Comparison of ENCODE assay signal across 9 cellular contexts in genomic region chr5:119289413-119289812, GRCh38.
DNase-seq lines count a peak whose midpoint lies in the region; ATAC-seq and TF ChIP-seq lines count a peak whose summit lies in the region.
"Had no signal": no experiment of that assay in that cellular context is flagged by ENCODE, and none has a peak within 500 bp of the region (broad histone marks: within the 10 kb centered on the region; RNA-seq: fewer than 3 reads in every experiment).

No MANE protein-coding gene starts in this region.

- no peak for TF ChIP-seq CTCF in CD8-positive, alpha-beta T cell (IDR thresholded peaks at IDR 0.05)
- TF ChIP-seq CTCF in HEK293 (tag by site-specific recombination; IDR thresholded peaks at IDR 0.05) (no peak), natural killer cell (IDR thresholded peaks at IDR 0.05) (no peak)

- H3K4me3 ChIP-seq in CD8-positive, alpha-beta T cell (ENCODE audit: low read depth, low read length), result peak overlapping the region; percentile 15
- no peak overlapping the region for H3K4me3 ChIP-seq in HEK293 (ENCODE audit: low read depth, low read length)

- H3K36me3 ChIP-seq in CD8-positive, alpha-beta T cell (ENCODE audit: insufficient read depth, low read length), result no peaks in the 10 kb centered on the region
- H3K36me3 ChIP-seq in HEK293 (ENCODE audit: control insufficient read depth in 2 of 2, insufficient read depth in 1 of 2, low read length in 2 of 2), result no peaks in the 10 kb centered on the region

- intact Hi-C loops in CD8-positive, alpha-beta T cell (cut with DNase I, micrococcal nuclease), result loop anchor here in 1 of 2 experiments (2.0 kb wide), 1 partner anchor 13 kb away; no protein-coding TSS in a partner anchor
- intact Hi-C loops in natural killer cell (cut with micrococcal nuclease), result loop anchor here (2.0 kb wide), 1 partner anchor 17 kb away; no protein-coding TSS in a partner anchor

- peak overlapping the region; percentile 69 for H3K4me3 Mint-ChIP-seq in CD8-positive, alpha-beta T cell
- H3K4me3 Mint-ChIP-seq in activated T-helper 17 cell treated with anti-CD3 and anti-CD28 coated beads, Interleukin-2, amount 50 U/mL, for 72 hours, result peak overlapping the region; percentile 73
- peak overlapping the region; percentile 78 for H3K4me3 Mint-ChIP-seq in natural killer cell

- no peak for DNase-seq in CD8-positive, alpha-beta T cell
- DNase-seq in natural killer cell (no peak), substantia nigra (lab: John Stamatoyannopoulos, UW) (no peak), NCI-H1048 (lab: John Stamatoyannopoulos, UW) (no peak), NCI-H510A treated with DMSO at 0.1 percent for 48 hours (lab: John Stamatoyannopoulos, UW) (no peak)
- DNase-seq: NCI-H2171 treated with DMSO at 0.1 percent for 48 hours had no signal

- peaks cover 31% of the 10 kb centered on the region for H3K36me3 Mint-ChIP-seq in CD8-positive, alpha-beta T cell
- H3K36me3 Mint-ChIP-seq in activated T-helper 17 cell treated with anti-CD3 and anti-CD28 coated beads, Interleukin-2, amount 50 U/mL, for 72 hours (ENCODE audit: low read depth), result peaks cover 79% of the 10 kb centered on the region
- no peaks in the 10 kb centered on the region for H3K36me3 Mint-ChIP-seq in natural killer cell

- no peaks in the 10 kb centered on the region for H3K27me3 Mint-ChIP-seq in CD8-positive, alpha-beta T cell (ENCODE audit: low read depth)
- H3K27me3 Mint-ChIP-seq in activated T-helper 17 cell treated with anti-CD3 and anti-CD28 coated beads, Interleukin-2, amount 50 U/mL, for 72 hours, result no peaks in the 10 kb centered on the region
- no peaks in the 10 kb centered on the region for H3K27me3 Mint-ChIP-seq in natural killer cell (ENCODE audit: low read depth in 2 of 2)

- POLR2A ChIA-PET in CD8-positive, alpha-beta T cell (lab: Charles Lee), result interaction anchor here (0.7 to 3.9 kb wide), 9 partner anchors 11 to 51 kb away, joined by 3 to 24 read pairs (median 5); no protein-coding TSS in a partner anchor
- POLR2A ChIA-PET in HEK293 (lab: Yijun Ruan, JAX), result interaction anchor here (1.3 to 4.3 kb wide), 2 partner anchors 13 to 20 kb away, joined by 4 to 32 read pairs; no protein-coding TSS in a partner anchor

- no peak for ATAC-seq in CD8-positive, alpha-beta T cell
- no peak for ATAC-seq in activated T-helper 17 cell treated with anti-CD3 and anti-CD28 coated beads, Interleukin-2, amount 50 U/mL, for 72 hours (replicated peaks)
- ATAC-seq in natural killer cell (no peak), HG03457 (IDR thresholded peaks at IDR 0.05; ENCODE audit: unreplicated experiment) (no peak)

- CTCF ChIA-PET in CD8-positive, alpha-beta T cell (lab: Charles Lee), result interaction anchor here (1.1 to 3.4 kb wide), 7 partner anchors 10 to 67 kb away, joined by 3 to 16 read pairs (median 4); no protein-coding TSS in a partner anchor
- CTCF ChIA-PET in HEK293 (lab: Yijun Ruan, JAX), result interaction anchor here (1.2 to 3.6 kb wide), 2 partner anchors 16 to 122 kb away, joined by 3 to 9 read pairs; no protein-coding TSS in a partner anchor

- no peaks in the 10 kb centered on the region for H3K9me3 ChIP-seq in CD8-positive, alpha-beta T cell (ENCODE audit: low read length)
- no peaks in the 10 kb centered on the region for H3K9me3 ChIP-seq in HEK293 (ENCODE audit: control insufficient read depth, insufficient read depth, low read depth, low read length)

- H3K4me1 Mint-ChIP-seq in CD8-positive, alpha-beta T cell (ENCODE audit: low read depth), result peaks cover 90% of the 10 kb centered on the region
- peaks cover 65% of the 10 kb centered on the region for H3K4me1 Mint-ChIP-seq in activated T-helper 17 cell treated with anti-CD3 and anti-CD28 coated beads, Interleukin-2, amount 50 U/mL, for 72 hours
- H3K4me1 Mint-ChIP-seq in natural killer cell, result peaks cover 86 to 91% of the 10 kb centered on the region in 2 donors

- H3K27me3 ChIP-seq in CD8-positive, alpha-beta T cell (ENCODE audit: insufficient read depth, low read length), result no peaks in the 10 kb centered on the region

- peaks cover 82% of the 10 kb centered on the region for H3K4me1 ChIP-seq in CD8-positive, alpha-beta T cell (ENCODE audit: insufficient read depth, low read length)
- peaks cover 21% of the 10 kb centered on the region for H3K4me1 ChIP-seq in HEK293 (ENCODE audit: control insufficient read depth, insufficient read depth, low read length)

- peak overlapping the region; percentile 9 for H3K27ac ChIP-seq in CD8-positive, alpha-beta T cell (ENCODE audit: low read depth, low read length)
- H3K27ac ChIP-seq in HEK293 (ENCODE audit: extremely low read depth, low read depth, low read length) (peak overlapping the region; percentile 12; the same call in 1 of the 2 replicates), substantia nigra (ENCODE audit: low read depth, low read length, poor library complexity, severe bottlenecking) (no peak overlapping the region)

- H3K27ac Mint-ChIP-seq in CD8-positive, alpha-beta T cell, result peak overlapping the region; percentile 97
- H3K27ac Mint-ChIP-seq in activated T-helper 17 cell treated with anti-CD3 and anti-CD28 coated beads, Interleukin-2, amount 50 U/mL, for 72 hours, result peak overlapping the region; percentile 84
- peak overlapping the region; percentile 89 for H3K27ac Mint-ChIP-seq in natural killer cell

- no peaks in the 10 kb centered on the region for H3K9me3 Mint-ChIP-seq in CD8-positive, alpha-beta T cell
- peaks cover 6% of the 10 kb centered on the region for H3K9me3 Mint-ChIP-seq in activated T-helper 17 cell treated with anti-CD3 and anti-CD28 coated beads, Interleukin-2, amount 50 U/mL, for 72 hours
- H3K9me3 Mint-ChIP-seq in natural killer cell, result peaks cover 2% of the 10 kb centered on the region in 2 donors

TF ChIP-seq in HEK293, 187 proteins besides CTCF, POLR2A, EP300 and RAD21:
- TF ChIP-seq, protein P1, sequence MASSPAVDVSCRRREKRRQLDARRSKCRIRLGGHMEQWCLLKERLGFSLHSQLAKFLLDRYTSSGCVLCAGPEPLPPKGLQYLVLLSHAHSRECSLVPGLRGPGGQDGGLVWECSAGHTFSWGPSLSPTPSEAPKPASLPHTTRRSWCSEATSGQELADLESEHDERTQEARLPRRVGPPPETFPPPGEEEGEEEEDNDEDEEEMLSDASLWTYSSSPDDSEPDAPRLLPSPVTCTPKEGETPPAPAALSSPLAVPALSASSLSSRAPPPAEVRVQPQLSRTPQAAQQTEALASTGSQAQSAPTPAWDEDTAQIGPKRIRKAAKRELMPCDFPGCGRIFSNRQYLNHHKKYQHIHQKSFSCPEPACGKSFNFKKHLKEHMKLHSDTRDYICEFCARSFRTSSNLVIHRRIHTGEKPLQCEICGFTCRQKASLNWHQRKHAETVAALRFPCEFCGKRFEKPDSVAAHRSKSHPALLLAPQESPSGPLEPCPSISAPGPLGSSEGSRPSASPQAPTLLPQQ (tag by site-specific recombination; IDR thresholded peaks at IDR 0.05), result no peak
